20 cellular contexts compared by ENCODE assay signal in the genomic region with DNA sequence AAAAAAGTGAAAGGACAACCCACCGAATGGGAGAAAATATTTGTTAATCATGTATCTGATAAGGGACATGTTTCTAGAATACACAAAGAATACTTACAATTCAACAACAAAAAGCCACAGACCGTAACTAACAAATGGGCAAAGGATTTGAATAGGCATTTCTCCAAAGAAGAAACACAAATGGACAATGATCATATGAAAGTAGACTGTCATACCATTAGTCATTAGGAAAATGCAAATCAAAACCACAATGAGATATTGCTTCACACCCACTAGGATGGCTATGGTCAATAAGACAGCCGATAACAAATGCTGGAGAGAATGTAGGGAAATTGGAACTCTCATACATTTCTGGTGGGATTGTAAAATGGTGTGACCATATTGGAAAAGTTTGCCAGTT.
A peak's percentile ranks its signal among the peaks of the same experiment; 100 is the strongest.
DNase-seq lines count a peak whose midpoint lies in the region; ATAC-seq, FAIRE-seq and TF ChIP-seq lines count a peak whose summit lies in the region.
"Had no signal": no experiment of that assay in that cellular context is flagged by ENCODE, and none has a peak within 500 bp of the region (broad histone marks: within the 10 kb centered on the region; RNA-seq: fewer than 3 reads in every experiment).

No MANE protein-coding gene starts in this region.

- H3K4me2 ChIP-seq in DOHH2 (ENCODE audit: low read length) = peak overlapping the region; percentile 64; the same call in 1 of the 2 replicates
- no peak overlapping the region for H3K4me2 ChIP-seq in astrocyte (ENCODE audit: low read length)
- H3K4me2 ChIP-seq: BLaER1 treated with 17β-estradiol and CSF1 and Interleukin-3, amounts not matched to agents 10 nM and 100 nM; GM23338 had no signal

- peak; percentile 52 to 59 for DNase-seq in NCI-H526 (lab: John Stamatoyannopoulos, UW)
- DNase-seq in astrocyte (ENCODE audit: low read depth) = peak; percentile 61
- DNase-seq in foreskin melanocyte = peak; percentile 65
- no peak for DNase-seq in ecto neural progenitor cell (ENCODE audit: low spot score)
- DNase-seq in HUDEP-2 (lab: John Stamatoyannopoulos, UW; ENCODE audit: unreplicated experiment in 76 of 76) = no peak
- no peak for DNase-seq in activated CD4-positive, alpha-beta T cell treated with anti-CD3 and anti-CD28 coated beads, Interleukin-2, amount 10 ng/mL, durations not matched to agents 24 days and 14 days
- DNase-seq in stimulated activated effector memory CD8-positive, alpha-beta T cell treated with anti-CD3 and anti-CD28 coated beads, Interleukin-12 subunit alpha, Interleukin-12 subunit beta, amount 100 ng/mL, for 72 hours (ENCODE audit: low spot score in 2 of 2) = no peak
- DNase-seq: 8988T; Calu3; CD8-positive, alpha-beta T cell; DMS 273 treated with DMSO at 0.1 percent for 48 hours; DMS53; DND-41; GDM1; HCEC 1CT had no signal

- H3K36me3 ChIP-seq in DOHH2 (ENCODE audit: control insufficient read depth, low read length) = no peaks in the 10 kb centered on the region
- H3K36me3 ChIP-seq in astrocyte (ENCODE audit: insufficient read depth, low read length) = no peaks in the 10 kb centered on the region
- H3K36me3 ChIP-seq: BLaER1 treated with 17β-estradiol and CSF1 and Interleukin-3, amounts not matched to agents 10 nM and 100 nM had no signal

- H3K9me3 ChIP-seq in DOHH2 (ENCODE audit: control insufficient read depth, insufficient read depth, low read length) = 0 out of 2 replicates have a peak, but pooled peaks cover 2% of the 10 kb centered on the region
- no peaks in the 10 kb centered on the region for H3K9me3 ChIP-seq in astrocyte (ENCODE audit: insufficient read depth, low read depth, low read length)
- H3K9me3 ChIP-seq: BLaER1 treated with 17β-estradiol and CSF1 and Interleukin-3, amounts not matched to agents 10 nM and 100 nM had no signal

- intact Hi-C loops in activated CD4-positive, alpha-beta T cell treated with anti-CD3 and anti-CD28 coated beads, Interleukin-2, amount 10 ng/mL, durations not matched to agents 24 days and 14 days (cut with micrococcal nuclease) = loop anchor here (5.0 kb wide), 1 partner anchor 76 kb away; no protein-coding TSS in a partner anchor

- H3K4me3 Mint-ChIP-seq in astrocyte (ENCODE audit: unreplicated experiment) = no peak overlapping the region
- H3K4me3 Mint-ChIP-seq in activated CD4-positive, alpha-beta T cell treated with anti-CD3 and anti-CD28 coated beads, Interleukin-2, amount 10 ng/mL, durations not matched to agents 24 days and 14 days = no peak overlapping the region
- H3K4me3 Mint-ChIP-seq in stimulated activated effector memory CD8-positive, alpha-beta T cell treated with anti-CD3 and anti-CD28 coated beads, Interleukin-12 subunit alpha, Interleukin-12 subunit beta, amount 100 ng/mL, for 72 hours = no peak overlapping the region
- H3K4me3 Mint-ChIP-seq: B cell; CD8-positive, alpha-beta T cell; GM23338 had no signal

- H3K4me1 ChIP-seq in DOHH2 (ENCODE audit: control insufficient read depth, low read length) (peaks cover 52% of the 10 kb centered on the region), astrocyte (ENCODE audit: insufficient read depth, low read length) (no peaks in the 10 kb centered on the region)
- H3K4me1 ChIP-seq: BLaER1 treated with 17β-estradiol and CSF1 and Interleukin-3, amounts not matched to agents 10 nM and 100 nM had no signal

- no peaks in the 10 kb centered on the region for H3K36me3 Mint-ChIP-seq in astrocyte (ENCODE audit: low read depth, unreplicated experiment)
- H3K36me3 Mint-ChIP-seq in activated CD4-positive, alpha-beta T cell treated with anti-CD3 and anti-CD28 coated beads, Interleukin-2, amount 10 ng/mL, durations not matched to agents 24 days and 14 days (ENCODE audit: low read depth) = no peaks in the 10 kb centered on the region
- H3K36me3 Mint-ChIP-seq in stimulated activated effector memory CD8-positive, alpha-beta T cell treated with anti-CD3 and anti-CD28 coated beads, Interleukin-12 subunit alpha, Interleukin-12 subunit beta, amount 100 ng/mL, for 72 hours = no peaks in the 10 kb centered on the region
- H3K36me3 Mint-ChIP-seq: CD8-positive, alpha-beta T cell had no signal

- H3F3A ChIP-seq in DOHH2 (ENCODE audit: control insufficient read depth, insufficient read depth) = peaks cover 9% of the 10 kb centered on the region

- no peak overlapping the region for H3K9ac ChIP-seq in astrocyte (ENCODE audit: low read length)
- H3K9ac ChIP-seq: BLaER1 treated with 17β-estradiol and CSF1 and Interleukin-3, amounts not matched to agents 10 nM and 100 nM had no signal

- H4K20me1 ChIP-seq in DOHH2 (ENCODE audit: control insufficient read depth, insufficient read depth, low read depth, low read length) (no peaks in the 10 kb centered on the region), astrocyte (ENCODE audit: insufficient read depth, low read length) (no peaks in the 10 kb centered on the region)
- H4K20me1 ChIP-seq: BLaER1 treated with 17β-estradiol and CSF1 and Interleukin-3, amounts not matched to agents 10 nM and 100 nM had no signal

- no peaks in the 10 kb centered on the region for H3K9me2 ChIP-seq in DOHH2 (replicated peaks; ENCODE audit: control insufficient read depth, low read length)

- peak overlapping the region; percentile 69; the same call in 1 of the 2 replicates for H3K27ac ChIP-seq in DOHH2 (ENCODE audit: low read depth, low read length)
- no peak overlapping the region for H3K27ac ChIP-seq in astrocyte (ENCODE audit: low read depth, low read length)
- H3K27ac ChIP-seq: BLaER1 treated with 17β-estradiol and CSF1 and Interleukin-3, amounts not matched to agents 10 nM and 100 nM had no signal

- H3K4me1 Mint-ChIP-seq in astrocyte (ENCODE audit: low read depth, unreplicated experiment) = peaks cover 18% of the 10 kb centered on the region
- peaks cover 20% of the 10 kb centered on the region for H3K4me1 Mint-ChIP-seq in activated CD4-positive, alpha-beta T cell treated with anti-CD3 and anti-CD28 coated beads, Interleukin-2, amount 10 ng/mL, durations not matched to agents 24 days and 14 days
- H3K4me1 Mint-ChIP-seq in stimulated activated effector memory CD8-positive, alpha-beta T cell treated with anti-CD3 and anti-CD28 coated beads, Interleukin-12 subunit alpha, Interleukin-12 subunit beta, amount 100 ng/mL, for 72 hours = peaks cover 12% of the 10 kb centered on the region
- H3K4me1 Mint-ChIP-seq: B cell, GM23338 had no signal

- no peaks in the 10 kb centered on the region for H3K27me3 Mint-ChIP-seq in astrocyte (ENCODE audit: low read depth, unreplicated experiment)
- H3K27me3 Mint-ChIP-seq in activated CD4-positive, alpha-beta T cell treated with anti-CD3 and anti-CD28 coated beads, Interleukin-2, amount 10 ng/mL, durations not matched to agents 24 days and 14 days = peaks cover 30% of the 10 kb centered on the region

- H3K4me3 ChIP-seq in DOHH2 (ENCODE audit: low read length) = no peak overlapping the region
- H3K4me3 ChIP-seq in astrocyte (ENCODE audit: insufficient read depth, low read depth, low read length) = no peak overlapping the region
- H3K4me3 ChIP-seq: BLaER1 treated with 17β-estradiol and CSF1 and Interleukin-3, amounts not matched to agents 10 nM and 100 nM; GM23338 had no signal

- TF ChIP-seq CTCF in DOHH2 (IDR thresholded peaks at IDR 0.05; ENCODE audit: low read depth, low read length, poor library complexity, severe bottlenecking) (no peak), astrocyte (IDR thresholded peaks at IDR 0.05; ENCODE audit: insufficient read depth, low read depth, low read length) (no peak)

- no peaks in the 10 kb centered on the region for H3K9me3 Mint-ChIP-seq in astrocyte (ENCODE audit: unreplicated experiment)
- peaks cover 4% of the 10 kb centered on the region for H3K9me3 Mint-ChIP-seq in activated CD4-positive, alpha-beta T cell treated with anti-CD3 and anti-CD28 coated beads, Interleukin-2, amount 10 ng/mL, durations not matched to agents 24 days and 14 days
- H3K9me3 Mint-ChIP-seq in stimulated activated effector memory CD8-positive, alpha-beta T cell treated with anti-CD3 and anti-CD28 coated beads, Interleukin-12 subunit alpha, Interleukin-12 subunit beta, amount 100 ng/mL, for 72 hours = no peaks in the 10 kb centered on the region
- H3K9me3 Mint-ChIP-seq: CD8-positive, alpha-beta T cell; GM23338 had no signal

- H3K27ac Mint-ChIP-seq in astrocyte (ENCODE audit: unreplicated experiment) = no peak overlapping the region
- no peak overlapping the region for H3K27ac Mint-ChIP-seq in activated CD4-positive, alpha-beta T cell treated with anti-CD3 and anti-CD28 coated beads, Interleukin-2, amount 10 ng/mL, durations not matched to agents 24 days and 14 days
- no peak overlapping the region for H3K27ac Mint-ChIP-seq in stimulated activated effector memory CD8-positive, alpha-beta T cell treated with anti-CD3 and anti-CD28 coated beads, Interleukin-12 subunit alpha, Interleukin-12 subunit beta, amount 100 ng/mL, for 72 hours
- H3K27ac Mint-ChIP-seq: B cell; CD8-positive, alpha-beta T cell; GM23338 had no signal

- H3K79me2 ChIP-seq in DOHH2 (ENCODE audit: control insufficient read depth, low read length) (no peaks in the 10 kb centered on the region), astrocyte (ENCODE audit: insufficient read depth, low read length) (no peaks in the 10 kb centered on the region)

- H2AFZ ChIP-seq in astrocyte (ENCODE audit: low read depth, low read length) = no peak overlapping the region
- H2AFZ ChIP-seq: GM23338 had no signal

- no peak for ATAC-seq in stimulated activated effector memory CD8-positive, alpha-beta T cell treated with anti-CD3 and anti-CD28 coated beads, Interleukin-12 subunit alpha, Interleukin-12 subunit beta, amount 100 ng/mL, for 72 hours
- ATAC-seq: CD8-positive, alpha-beta T cell; GM23338 had no signal

- no peak for FAIRE-seq in astrocyte (lab: Jason Lieb, UNC)
- FAIRE-seq: H54 had no signal

- H3K27me3 ChIP-seq in DOHH2 (ENCODE audit: control insufficient read depth, low read length) (no peaks in the 10 kb centered on the region), astrocyte (ENCODE audit: insufficient read depth, low read length) (no peaks in the 10 kb centered on the region)
- H3K27me3 ChIP-seq: BLaER1 treated with 17β-estradiol and CSF1 and Interleukin-3, amounts not matched to agents 10 nM and 100 nM had no signal

Comparison
In these comparisons a context has a peak if more than half of its experiments do, and no peak if none do; other contexts are left out.
1. DNase-seq: peak in NCI-H526 (2 of 2), astrocyte (single experiment) and foreskin melanocyte (single experiment); none in ecto neural progenitor cell (single experiment), HUDEP-2 (0 of 76), activated CD4-positive, alpha-beta T cell treated with anti-CD3 and anti-CD28 coated beads, Interleukin-2, amount 10 ng/mL, durations not matched to agents 24 days and 14 days (single experiment) and stimulated activated effector memory CD8-positive, alpha-beta T cell treated with anti-CD3 and anti-CD28 coated beads, Interleukin-12 subunit alpha, Interleukin-12 subunit beta, amount 100 ng/mL, for 72 hours (0 of 2).